Comparison of ENCODE assay signal across 2 cellular contexts in genomic region chr22:22772396-22772795, GRCh38.
A peak's percentile ranks its signal among the peaks of the same experiment; 100 is the strongest.
TF ChIP-seq lines count a peak whose summit lies in the region.

No MANE protein-coding gene starts in this region.

TF ChIP-seq in K562, 482 proteins besides CTCF, POLR2A, EP300 and RAD21 (continued from another document and continues in another):
- TF ChIP-seq USF1 (CRISPR knock-in tag; IDR thresholded peaks at IDR 0.05), result 0 out of 2 replicates have a peak, but pooled peaks have one; percentile 24
- TF ChIP-seq E2F8 (IDR thresholded peaks at IDR 0.05; ENCODE audit: low read depth, partially characterized antibody), result no peak
- no peak for TF ChIP-seq ZNF224 (CRISPR knock-in tag; IDR thresholded peaks at IDR 0.05)
- no peak for TF ChIP-seq JUND (IDR thresholded peaks at IDR 0.05; ENCODE audit: borderline replicate concordance, low read depth, low read length)
- no peak for TF ChIP-seq JUND (tag; IDR thresholded peaks at IDR 0.05; ENCODE audit: borderline replicate concordance, low read depth, low read length)
- TF ChIP-seq RERE (CRISPR knock-in tag; IDR thresholded peaks at IDR 0.05; ENCODE audit: borderline replicate concordance), result no peak; the same call in 1 of the 2 replicates
- no peak for TF ChIP-seq GATAD2B (IDR thresholded peaks at IDR 0.05; ENCODE audit: borderline replicate concordance)
- TF ChIP-seq THAP7 (CRISPR knock-in tag; IDR thresholded peaks at IDR 0.05), result no peak
- no peak for TF ChIP-seq HBP1 (CRISPR knock-in tag; IDR thresholded peaks at IDR 0.05)
- TF ChIP-seq CBFA2T3 (IDR thresholded peaks at IDR 0.05), result no peak
- no peak for TF ChIP-seq GATAD2A (IDR thresholded peaks at IDR 0.05)
- no peak for TF ChIP-seq SMARCA5 (IDR thresholded peaks at IDR 0.05)
- TF ChIP-seq IRF2 (CRISPR knock-in tag; IDR thresholded peaks at IDR 0.05), result 0 out of 2 replicates have a peak, but pooled peaks have one; percentile 1
- 0 out of 2 replicates have a peak, but pooled peaks have one; percentile 19 for TF ChIP-seq PRMT5 (CRISPR knock-in tag; IDR thresholded peaks at IDR 0.05)
- TF ChIP-seq ZBTB7A (IDR thresholded peaks at IDR 0.05; ENCODE audit: borderline replicate concordance, control insufficient read depth, low read depth, low read length), result no peak

TF ChIP-seq in SK-N-SH, 30 proteins besides CTCF, POLR2A, EP300 and RAD21 (continued from another document):
- no peak for TF ChIP-seq USF1 (IDR thresholded peaks at IDR 0.05; ENCODE audit: borderline replicate concordance, low read depth)
- no peak for TF ChIP-seq EZH2phosphoT487 (IDR thresholded peaks at IDR 0.05; ENCODE audit: borderline replicate concordance, low read depth)
- TF ChIP-seq REST (IDR thresholded peaks at IDR 0.05; ENCODE audit: low read depth, low read length), result no peak
- TF ChIP-seq ZBTB33 (IDR thresholded peaks at IDR 0.05; ENCODE audit: borderline replicate concordance, low read depth), result no peak
- TF ChIP-seq RXRA (IDR thresholded peaks at IDR 0.05; ENCODE audit: borderline replicate concordance, low read depth), result no peak
- TF ChIP-seq NFIC (IDR thresholded peaks at IDR 0.05; ENCODE audit: borderline replicate concordance), result no peak
- TF ChIP-seq YY1 (IDR thresholded peaks at IDR 0.05; ENCODE audit: low read depth), result no peak
- TF ChIP-seq FOXM1 (IDR thresholded peaks at IDR 0.05; ENCODE audit: low read depth), result no peak
- TF ChIP-seq PBX3 (IDR thresholded peaks at IDR 0.05), result no peak
- no peak for TF ChIP-seq RCOR1 (IDR thresholded peaks at IDR 0.05; ENCODE audit: low read length)
- TF ChIP-seq MXI1 (IDR thresholded peaks at IDR 0.05; ENCODE audit: low read depth, low read length), result no peak
- no peak for TF ChIP-seq POLR2AphosphoS5 (IDR thresholded peaks at IDR 0.05; ENCODE audit: low read depth, low read length)
- no peak for TF ChIP-seq NRF1 (IDR thresholded peaks at IDR 0.05; ENCODE audit: low read depth, low read length)
